10 cellular contexts compared by ENCODE assay signal in genomic region chr20:49028684-49029083, GRCh38. TPM values are rescaled to one million over a fixed set of nuclear protein-coding genes. Genes with fewer than 3 reads are reported as not detected.
DNase-seq lines count a peak whose midpoint lies in the region; ATAC-seq and TF ChIP-seq lines count a peak whose summit lies in the region.
"Had no signal": no experiment of that assay in that cellular context is flagged by ENCODE, and none has a peak within 500 bp of the region (broad histone marks: within the 10 kb centered on the region; RNA-seq: fewer than 3 reads in every experiment).

No MANE protein-coding gene starts in this region.

- peaks cover 24% of the 10 kb centered on the region for H3K36me3 Mint-ChIP-seq in activated T-cell treated with anti-CD3 and anti-CD28 coated beads, Interleukin-2, amount 50 U/mL, for 4 hours (ENCODE audit: insufficient read depth)
- H3K36me3 Mint-ChIP-seq in activated T-helper 2 cell treated with anti-CD3 and anti-CD28 coated beads, Interferon-gamma antibody, Interleukin-2, Interleukin-4, amounts not matched to agents 10 μg/mL and 5 μg/mL and 100 μg/mL, durations not matched to agents 14 hours and 24 hours and 36 hours (ENCODE audit: low read depth), result peaks cover 47% of the 10 kb centered on the region

- H4K20me1 ChIP-seq in DOHH2 (ENCODE audit: control insufficient read depth, insufficient read depth, low read depth, low read length), result no peaks in the 10 kb centered on the region
- H4K20me1 ChIP-seq in Loucy (ENCODE audit: insufficient read depth, low read length, poor library complexity, severe bottlenecking), result no peaks in the 10 kb centered on the region

- peak; percentile 44 for TF ChIP-seq CTCF in DOHH2 (IDR thresholded peaks at IDR 0.05; ENCODE audit: low read depth, low read length, poor library complexity, severe bottlenecking)
- TF ChIP-seq CTCF in Loucy (conservative IDR thresholded peaks at IDR 0.05; ENCODE audit: low read length), result peak; percentile 54
- TF ChIP-seq CTCF in astrocyte of the spinal cord (IDR thresholded peaks at IDR 0.05; ENCODE audit: low read depth, low read length), result peak; percentile 50
- peak in 2 of 4 donors; percentile 26 to 32 for TF ChIP-seq CTCF in right lobe of liver (IDR thresholded peaks at IDR 0.05)
- peak in 3 of 7 experiments; percentile 3 to 15 (median 12) for TF ChIP-seq CTCF in body of pancreas (IDR thresholded peaks at IDR 0.05)

- TF ChIP-seq POLR2A in right lobe of liver (IDR thresholded peaks at IDR 0.05) (no peak), body of pancreas (IDR thresholded peaks at IDR 0.05) (no peak)

- no peaks in the 10 kb centered on the region for H3K4me1 Mint-ChIP-seq in activated T-cell treated with anti-CD3 and anti-CD28 coated beads, Interleukin-2, amount 50 U/mL, for 4 hours (ENCODE audit: low read depth)
- no peaks in the 10 kb centered on the region for H3K4me1 Mint-ChIP-seq in activated T-helper 2 cell treated with anti-CD3 and anti-CD28 coated beads, Interferon-gamma antibody, Interleukin-2, Interleukin-4, amounts not matched to agents 10 μg/mL and 5 μg/mL and 100 μg/mL, durations not matched to agents 14 hours and 24 hours and 36 hours (ENCODE audit: low read depth)

- intact Hi-C loops in right lobe of liver (cut with DNase I), result no loop called here
- intact Hi-C loops in body of pancreas (cut with DNase I), result no loop called here
- intact Hi-C loops in activated T-helper 2 cell treated with anti-CD3 and anti-CD28 coated beads, Interferon-gamma antibody, Interleukin-2, Interleukin-4, amounts not matched to agents 10 μg/mL and 5 μg/mL and 100 μg/mL, durations not matched to agents 14 hours and 24 hours and 36 hours (cut with micrococcal nuclease), result no loop called here

- no peaks in the 10 kb centered on the region for H3K79me2 ChIP-seq in DOHH2 (ENCODE audit: control insufficient read depth, low read length)
- H3K79me2 ChIP-seq in Loucy (ENCODE audit: insufficient read depth, low read length), result no peaks in the 10 kb centered on the region

- in situ Hi-C loops in astrocyte of the spinal cord (cut with HindIII; ENCODE audit: low sequenced_read_pairs), result no loop called here

- no peaks in the 10 kb centered on the region for H3K27me3 Mint-ChIP-seq in activated T-cell treated with anti-CD3 and anti-CD28 coated beads, Interleukin-2, amount 50 U/mL, for 4 hours (ENCODE audit: low read depth)
- no peaks in the 10 kb centered on the region for H3K27me3 Mint-ChIP-seq in activated T-helper 2 cell treated with anti-CD3 and anti-CD28 coated beads, Interferon-gamma antibody, Interleukin-2, Interleukin-4, amounts not matched to agents 10 μg/mL and 5 μg/mL and 100 μg/mL, durations not matched to agents 14 hours and 24 hours and 36 hours (ENCODE audit: low read depth)

- no peaks in the 10 kb centered on the region for H3K27me3 ChIP-seq in DOHH2 (ENCODE audit: control insufficient read depth, low read length)
- no peaks in the 10 kb centered on the region for H3K27me3 ChIP-seq in Loucy (ENCODE audit: insufficient read depth, low read length, poor library complexity, severe bottlenecking)
- no peaks in the 10 kb centered on the region for H3K27me3 ChIP-seq in right lobe of liver
- no peaks in the 10 kb centered on the region for H3K27me3 ChIP-seq in body of pancreas

- H3K4me3 Mint-ChIP-seq in activated T-cell treated with anti-CD3 and anti-CD28 coated beads, Interleukin-2, amount 50 U/mL, for 4 hours, result no peak overlapping the region
- no peak overlapping the region for H3K4me3 Mint-ChIP-seq in activated T-helper 2 cell treated with anti-CD3 and anti-CD28 coated beads, Interferon-gamma antibody, Interleukin-2, Interleukin-4, amounts not matched to agents 10 μg/mL and 5 μg/mL and 100 μg/mL, durations not matched to agents 14 hours and 24 hours and 36 hours (ENCODE audit: low read depth)

- WGBS in right lobe of liver (ENCODE audit: insufficient coverage, low coverage, low lambda C conversion rate, missing lambda C conversion rate), result no CpG with 5 or more reads among the region's 2 CpGs
- WGBS in body of pancreas, 2 donors, result 77 to 80% methylated on average over 2 of the region's 2 CpGs

- H3F3A ChIP-seq in DOHH2 (ENCODE audit: control insufficient read depth, insufficient read depth), result no peaks in the 10 kb centered on the region; the same call in 1 of the 2 replicates
- H3F3A ChIP-seq in Loucy (ENCODE audit: low read depth), result no peaks in the 10 kb centered on the region

- H3K27ac ChIP-seq in DOHH2 (ENCODE audit: low read depth, low read length), result no peak overlapping the region
- H3K27ac ChIP-seq in right lobe of liver, result no peak overlapping the region
- H3K27ac ChIP-seq in body of pancreas, result no peak overlapping the region

- no peaks in the 10 kb centered on the region for H3K9me3 ChIP-seq in DOHH2 (ENCODE audit: control insufficient read depth, insufficient read depth, low read length)
- no peaks in the 10 kb centered on the region for H3K9me3 ChIP-seq in Loucy (ENCODE audit: insufficient read depth, low read depth, low read length)
- H3K9me3 ChIP-seq in right lobe of liver, result no peaks in the 10 kb centered on the region
- H3K9me3 ChIP-seq in body of pancreas, result no peaks in the 10 kb centered on the region

- H3K9me2 ChIP-seq in DOHH2 (replicated peaks; ENCODE audit: control insufficient read depth, low read length) (no peaks in the 10 kb centered on the region), Loucy (replicated peaks; ENCODE audit: low read depth, low read length) (no peaks in the 10 kb centered on the region)

- H3K4me1 ChIP-seq in DOHH2 (ENCODE audit: control insufficient read depth, low read length), result no peaks in the 10 kb centered on the region
- no peaks in the 10 kb centered on the region for H3K4me1 ChIP-seq in Loucy (ENCODE audit: insufficient read depth, low read length, poor library complexity, severe bottlenecking)
- H3K4me1 ChIP-seq in right lobe of liver, result no peaks in the 10 kb centered on the region
- no peaks in the 10 kb centered on the region for H3K4me1 ChIP-seq in body of pancreas

- no peak for DNase-seq in astrocyte of the spinal cord (ENCODE audit: low read depth, low spot score)
- no peak for DNase-seq in right lobe of liver
- no peak for DNase-seq in activated T-cell treated with anti-CD3 and anti-CD28 coated beads, Interleukin-2, amount 50 U/mL, for 4 hours
- DNase-seq in body of pancreas, result no peak
- no peak for DNase-seq in activated T-helper 2 cell treated with anti-CD3 and anti-CD28 coated beads, Interferon-gamma antibody, Interleukin-2, Interleukin-4, amounts not matched to agents 10 μg/mL and 5 μg/mL and 100 μg/mL, durations not matched to agents 14 hours and 24 hours and 36 hours (ENCODE audit: low spot score)
- DNase-seq: left colon, NCI-H1417 treated with DMSO at 0.1 percent for 48 hours had no signal

- no peak overlapping the region for H3K9ac ChIP-seq in Loucy (ENCODE audit: low read depth, low read length, poor library complexity, severe bottlenecking)

- H3K4me3 ChIP-seq in DOHH2 (ENCODE audit: low read length) (no peak overlapping the region), Loucy (ENCODE audit: low read length, poor library complexity, severe bottlenecking) (no peak overlapping the region), astrocyte of the spinal cord (ENCODE audit: low read depth, low read length) (no peak overlapping the region), right lobe of liver (no peak overlapping the region), body of pancreas (no peak overlapping the region)

- H3K36me3 ChIP-seq in DOHH2 (ENCODE audit: control insufficient read depth, low read length), result peaks cover 52% of the 10 kb centered on the region
- H3K36me3 ChIP-seq in Loucy (ENCODE audit: insufficient read depth, low read length), result peaks cover 56% of the 10 kb centered on the region
- peaks cover 0 to 71% (median 30%) of the 10 kb centered on the region in 4 donors for H3K36me3 ChIP-seq in right lobe of liver
- peaks cover 8 to 49% of the 10 kb centered on the region in 2 donors for H3K36me3 ChIP-seq in body of pancreas (replicated peaks in 1 of 2; ENCODE audit: insufficient read depth in 1 of 2, low read depth in 2 of 2)

- H3K27ac Mint-ChIP-seq in activated T-helper 2 cell treated with anti-CD3 and anti-CD28 coated beads, Interferon-gamma antibody, Interleukin-2, Interleukin-4, amounts not matched to agents 10 μg/mL and 5 μg/mL and 100 μg/mL, durations not matched to agents 14 hours and 24 hours and 36 hours, result no peak overlapping the region

- ATAC-seq in right lobe of liver (peak in 3 of 4 donors; percentile 31 to 40 (median 33)), GM21723 (IDR thresholded peaks at IDR 0.05; ENCODE audit: unreplicated experiment) (no peak), body of pancreas (no peak)
- ATAC-seq in activated T-cell treated with anti-CD3 and anti-CD28 coated beads, Interleukin-2, amount 50 U/mL, for 4 hours, result no peak
- ATAC-seq: left colon had no signal

- H2AFZ ChIP-seq in Loucy (ENCODE audit: low read length), result no peak overlapping the region

- H3K9me3 Mint-ChIP-seq in activated T-cell treated with anti-CD3 and anti-CD28 coated beads, Interleukin-2, amount 50 U/mL, for 4 hours, result no peaks in the 10 kb centered on the region
- H3K9me3 Mint-ChIP-seq in activated T-helper 2 cell treated with anti-CD3 and anti-CD28 coated beads, Interferon-gamma antibody, Interleukin-2, Interleukin-4, amounts not matched to agents 10 μg/mL and 5 μg/mL and 100 μg/mL, durations not matched to agents 14 hours and 24 hours and 36 hours, result no peaks in the 10 kb centered on the region

- H3K4me2 ChIP-seq in DOHH2 (ENCODE audit: low read length), result no peak overlapping the region
- H3K4me2 ChIP-seq in Loucy (ENCODE audit: low read depth, low read length, poor library complexity, severe bottlenecking), result no peak overlapping the region

RNA-seq across cellular contexts. Expression of gene CSE1L, which starts 17.4 kb away (rescaled TPM):
- total RNA-seq in right lobe of liver (10 to 100 TPM; 19.4 to 35.8 (median 21.6) TPM), body of pancreas (10 to 100 TPM; 16.5 to 23.6 TPM)
- 100 to 1,000 TPM; 135 to 151 (median 141) TPM for total RNA-seq in activated T-cell treated with anti-CD3 and anti-CD28 coated beads, Interleukin-2, amount 50 U/mL, for 4 hours
- 114 TPM in 2 replicates for total RNA-seq in activated T-helper 2 cell treated with anti-CD3 and anti-CD28 coated beads, Interferon-gamma antibody, Interleukin-2, Interleukin-4, amounts not matched to agents 10 μg/mL and 5 μg/mL and 100 μg/mL, durations not matched to agents 14 hours and 24 hours and 36 hours

Comparison
In these comparisons a context has a peak if more than half of its experiments do, and no peak if none do; other contexts are left out.
1. ATAC-seq: peak in right lobe of liver (3 of 4); none in GM21723 (single experiment), activated T-cell treated with anti-CD3 and anti-CD28 coated beads, Interleukin-2, amount 50 U/mL, for 4 hours (0 of 2) and body of pancreas (single experiment).